Comparison of ENCODE assay signal across 28 cellular contexts in genomic region chr21:28761709-28762356, GRCh38.
DNase-seq lines count a peak whose midpoint lies in the region; ATAC-seq and TF ChIP-seq lines count a peak whose summit lies in the region.
"Had no signal": no experiment of that assay in that cellular context is flagged by ENCODE, and none has a peak within 500 bp of the region (broad histone marks: within the 10 kb centered on the region; RNA-seq: fewer than 3 reads in every experiment).

No MANE protein-coding gene starts in this region.

- H3K4me1 ChIP-seq in GM23338 (ENCODE audit: insufficient read depth) (peaks cover 10% of the 10 kb centered on the region), thoracic aorta (ENCODE audit: control insufficient read depth in 1 of 2, low read depth in 2 of 2) (peaks cover 9 to 47% of the 10 kb centered on the region in 2 donors)

- peaks cover 14% of the 10 kb centered on the region for H3K9me3 Mint-ChIP-seq in GM23338
- H3K9me3 Mint-ChIP-seq in stimulated activated effector memory CD8-positive, alpha-beta T cell treated with anti-CD3 and anti-CD28 coated beads, Interleukin-12 subunit alpha, Interleukin-12 subunit beta, amount 100 ng/mL, for 72 hours: peaks cover 6% of the 10 kb centered on the region
- H3K9me3 Mint-ChIP-seq: type B pancreatic cell had no signal

- H3K79me2 ChIP-seq in GM23338 (replicated peaks; ENCODE audit: insufficient read depth): no peaks in the 10 kb centered on the region

- no peaks in the 10 kb centered on the region for H3F3A ChIP-seq in GM23338 (replicated peaks; ENCODE audit: low read depth)

- H3K9me2 ChIP-seq in GM23338 (ENCODE audit: insufficient read depth): peaks cover 7% of the 10 kb centered on the region

- no peaks in the 10 kb centered on the region for H4K20me1 ChIP-seq in GM23338 (replicated peaks; ENCODE audit: insufficient read depth)

- ATAC-seq in GM23338 (no peak), thoracic aorta (ENCODE audit: insufficient number of reproducible peaks, low FRiP score, low read depth) (no peak), GM19467 (IDR thresholded peaks at IDR 0.05; ENCODE audit: unreplicated experiment) (no peak), HG02981 (IDR thresholded peaks at IDR 0.05; ENCODE audit: unreplicated experiment) (no peak)
- no peak for ATAC-seq in stimulated activated effector memory CD8-positive, alpha-beta T cell treated with anti-CD3 and anti-CD28 coated beads, Interleukin-12 subunit alpha, Interleukin-12 subunit beta, amount 100 ng/mL, for 72 hours
- ATAC-seq: gastrocnemius medialis; GM12878; left ventricle myocardium superior; naive thymus-derived CD8-positive, alpha-beta T cell had no signal

- no peak overlapping the region for H3K4me2 ChIP-seq in GM23338

- peaks cover 6% of the 10 kb centered on the region; the same call in 2 of the 3 replicates for H3K4me1 Mint-ChIP-seq in GM23338
- peaks cover 12% of the 10 kb centered on the region for H3K4me1 Mint-ChIP-seq in stimulated activated effector memory CD8-positive, alpha-beta T cell treated with anti-CD3 and anti-CD28 coated beads, Interleukin-12 subunit alpha, Interleukin-12 subunit beta, amount 100 ng/mL, for 72 hours
- H3K4me1 Mint-ChIP-seq: naive thymus-derived CD8-positive, alpha-beta T cell had no signal

- H3K36me3 ChIP-seq in GM23338 (ENCODE audit: insufficient read depth) (no peaks in the 10 kb centered on the region), thoracic aorta (no peaks in the 10 kb centered on the region)
- H3K36me3 ChIP-seq: gastrocnemius medialis had no signal

- H2AFZ ChIP-seq in GM23338: peak overlapping the region; percentile 44; the same call in 1 of the 2 replicates

- no peaks in the 10 kb centered on the region for H3K9me3 ChIP-seq in thoracic aorta
- H3K9me3 ChIP-seq: gastrocnemius medialis had no signal

- H3K36me3 Mint-ChIP-seq in GM23338 (ENCODE audit: low read depth): peaks cover 11% of the 10 kb centered on the region; the same call in 2 of the 3 replicates
- peaks cover 4% of the 10 kb centered on the region for H3K36me3 Mint-ChIP-seq in stimulated activated effector memory CD8-positive, alpha-beta T cell treated with anti-CD3 and anti-CD28 coated beads, Interleukin-12 subunit alpha, Interleukin-12 subunit beta, amount 100 ng/mL, for 72 hours
- H3K36me3 Mint-ChIP-seq: type B pancreatic cell had no signal

- TF ChIP-seq CTCF in GM23338 (conservative IDR thresholded peaks at IDR 0.05; ENCODE audit: low read depth in 2 of 2): no peak
- TF ChIP-seq CTCF in thoracic aorta (IDR thresholded peaks at IDR 0.05): no peak

- H3K27me3 Mint-ChIP-seq in GM23338 (ENCODE audit: insufficient read depth, low read depth, poor library complexity): peaks cover 2% of the 10 kb centered on the region
- H3K27me3 Mint-ChIP-seq: naive thymus-derived CD8-positive, alpha-beta T cell; type B pancreatic cell had no signal

- no peak overlapping the region for H3K4me3 Mint-ChIP-seq in GM23338
- H3K4me3 Mint-ChIP-seq in stimulated activated effector memory CD8-positive, alpha-beta T cell treated with anti-CD3 and anti-CD28 coated beads, Interleukin-12 subunit alpha, Interleukin-12 subunit beta, amount 100 ng/mL, for 72 hours: no peak overlapping the region
- H3K4me3 Mint-ChIP-seq: mesothelial cell of epicardium; naive thymus-derived CD8-positive, alpha-beta T cell; T-helper 2 cell treated with Interferon-gamma antibody and Interleukin-4, amounts not matched to agents 5 μg/mL and 100 μg/mL, for 36 hours; type B pancreatic cell had no signal

- H3K27me3 ChIP-seq in GM23338 (ENCODE audit: insufficient read depth) (no peaks in the 10 kb centered on the region), thoracic aorta (replicated peaks; ENCODE audit: insufficient read depth) (no peaks in the 10 kb centered on the region)
- H3K27me3 ChIP-seq: gastrocnemius medialis had no signal

- DNase-seq in GM23338 (ENCODE audit: low spot score) (no peak), astrocyte of the hippocampus (ENCODE audit: low read depth, low spot score) (peak; percentile 56), iris pigment epithelial cell (ENCODE audit: low read depth) (peak; percentile 62), thoracic aorta (ENCODE audit: low spot score) (no peak)
- DNase-seq in stimulated activated effector memory CD8-positive, alpha-beta T cell treated with anti-CD3 and anti-CD28 coated beads, Interleukin-12 subunit alpha, Interleukin-12 subunit beta, amount 100 ng/mL, for 72 hours (ENCODE audit: low spot score in 2 of 2): no peak
- DNase-seq: activated CD4-positive, alpha-beta T cell treated with anti-CD3 and anti-CD28 coated beads for 4 hours; activated effector memory CD4-positive, alpha-beta T cell treated with Interleukin-2 at 50 U/mL for 16 hours; Calu3; DND-41; effector memory CD4-positive, alpha-beta T cell; gastrocnemius medialis; HCEC 1CT; Karpas-422; left ventricle myocardium superior; naive thymus-derived CD8-positive, alpha-beta T cell; NCI-H1436 treated with DMSO at 0.1 percent for 48 hours; NCI-H2107; NCI-H446 treated with DMSO at 0.1 percent for 48 hours; occipital lobe; small intestine; stimulated activated CD4-positive, alpha-beta T cell treated with anti-CD3 and anti-CD28 coated beads, Interleukin-1b, Interleukin-23, amount 100 ng/mL, for 48 hours had no signal

- no peak overlapping the region for H3K27ac Mint-ChIP-seq in GM23338
- no peak overlapping the region for H3K27ac Mint-ChIP-seq in stimulated activated effector memory CD8-positive, alpha-beta T cell treated with anti-CD3 and anti-CD28 coated beads, Interleukin-12 subunit alpha, Interleukin-12 subunit beta, amount 100 ng/mL, for 72 hours
- H3K27ac Mint-ChIP-seq: mesothelial cell of epicardium; naive thymus-derived CD8-positive, alpha-beta T cell; T-helper 2 cell treated with Interferon-gamma antibody and Interleukin-4, amounts not matched to agents 5 μg/mL and 100 μg/mL, for 36 hours; type B pancreatic cell had no signal

- H3K27ac ChIP-seq in GM23338 (ENCODE audit: low read depth) (no peak overlapping the region), thoracic aorta (peak overlapping the region; percentile 36 to 45)
- H3K27ac ChIP-seq: gastrocnemius medialis, HL-60 had no signal

- H3K4me3 ChIP-seq in GM23338 (no peak overlapping the region), thoracic aorta (no peak overlapping the region)
- H3K4me3 ChIP-seq: gastrocnemius medialis, GM12878 had no signal

TF ChIP-seq in GM23338, 12 proteins besides CTCF, POLR2A, EP300 and RAD21 (continues in another document):
- no peak for TF ChIP-seq STAT1 (IDR thresholded peaks at IDR 0.05; ENCODE audit: unreplicated experiment)
- no peak for TF ChIP-seq POLR2AphosphoS5 (IDR thresholded peaks at IDR 0.05; ENCODE audit: low read depth)
- TF ChIP-seq, protein P1, sequence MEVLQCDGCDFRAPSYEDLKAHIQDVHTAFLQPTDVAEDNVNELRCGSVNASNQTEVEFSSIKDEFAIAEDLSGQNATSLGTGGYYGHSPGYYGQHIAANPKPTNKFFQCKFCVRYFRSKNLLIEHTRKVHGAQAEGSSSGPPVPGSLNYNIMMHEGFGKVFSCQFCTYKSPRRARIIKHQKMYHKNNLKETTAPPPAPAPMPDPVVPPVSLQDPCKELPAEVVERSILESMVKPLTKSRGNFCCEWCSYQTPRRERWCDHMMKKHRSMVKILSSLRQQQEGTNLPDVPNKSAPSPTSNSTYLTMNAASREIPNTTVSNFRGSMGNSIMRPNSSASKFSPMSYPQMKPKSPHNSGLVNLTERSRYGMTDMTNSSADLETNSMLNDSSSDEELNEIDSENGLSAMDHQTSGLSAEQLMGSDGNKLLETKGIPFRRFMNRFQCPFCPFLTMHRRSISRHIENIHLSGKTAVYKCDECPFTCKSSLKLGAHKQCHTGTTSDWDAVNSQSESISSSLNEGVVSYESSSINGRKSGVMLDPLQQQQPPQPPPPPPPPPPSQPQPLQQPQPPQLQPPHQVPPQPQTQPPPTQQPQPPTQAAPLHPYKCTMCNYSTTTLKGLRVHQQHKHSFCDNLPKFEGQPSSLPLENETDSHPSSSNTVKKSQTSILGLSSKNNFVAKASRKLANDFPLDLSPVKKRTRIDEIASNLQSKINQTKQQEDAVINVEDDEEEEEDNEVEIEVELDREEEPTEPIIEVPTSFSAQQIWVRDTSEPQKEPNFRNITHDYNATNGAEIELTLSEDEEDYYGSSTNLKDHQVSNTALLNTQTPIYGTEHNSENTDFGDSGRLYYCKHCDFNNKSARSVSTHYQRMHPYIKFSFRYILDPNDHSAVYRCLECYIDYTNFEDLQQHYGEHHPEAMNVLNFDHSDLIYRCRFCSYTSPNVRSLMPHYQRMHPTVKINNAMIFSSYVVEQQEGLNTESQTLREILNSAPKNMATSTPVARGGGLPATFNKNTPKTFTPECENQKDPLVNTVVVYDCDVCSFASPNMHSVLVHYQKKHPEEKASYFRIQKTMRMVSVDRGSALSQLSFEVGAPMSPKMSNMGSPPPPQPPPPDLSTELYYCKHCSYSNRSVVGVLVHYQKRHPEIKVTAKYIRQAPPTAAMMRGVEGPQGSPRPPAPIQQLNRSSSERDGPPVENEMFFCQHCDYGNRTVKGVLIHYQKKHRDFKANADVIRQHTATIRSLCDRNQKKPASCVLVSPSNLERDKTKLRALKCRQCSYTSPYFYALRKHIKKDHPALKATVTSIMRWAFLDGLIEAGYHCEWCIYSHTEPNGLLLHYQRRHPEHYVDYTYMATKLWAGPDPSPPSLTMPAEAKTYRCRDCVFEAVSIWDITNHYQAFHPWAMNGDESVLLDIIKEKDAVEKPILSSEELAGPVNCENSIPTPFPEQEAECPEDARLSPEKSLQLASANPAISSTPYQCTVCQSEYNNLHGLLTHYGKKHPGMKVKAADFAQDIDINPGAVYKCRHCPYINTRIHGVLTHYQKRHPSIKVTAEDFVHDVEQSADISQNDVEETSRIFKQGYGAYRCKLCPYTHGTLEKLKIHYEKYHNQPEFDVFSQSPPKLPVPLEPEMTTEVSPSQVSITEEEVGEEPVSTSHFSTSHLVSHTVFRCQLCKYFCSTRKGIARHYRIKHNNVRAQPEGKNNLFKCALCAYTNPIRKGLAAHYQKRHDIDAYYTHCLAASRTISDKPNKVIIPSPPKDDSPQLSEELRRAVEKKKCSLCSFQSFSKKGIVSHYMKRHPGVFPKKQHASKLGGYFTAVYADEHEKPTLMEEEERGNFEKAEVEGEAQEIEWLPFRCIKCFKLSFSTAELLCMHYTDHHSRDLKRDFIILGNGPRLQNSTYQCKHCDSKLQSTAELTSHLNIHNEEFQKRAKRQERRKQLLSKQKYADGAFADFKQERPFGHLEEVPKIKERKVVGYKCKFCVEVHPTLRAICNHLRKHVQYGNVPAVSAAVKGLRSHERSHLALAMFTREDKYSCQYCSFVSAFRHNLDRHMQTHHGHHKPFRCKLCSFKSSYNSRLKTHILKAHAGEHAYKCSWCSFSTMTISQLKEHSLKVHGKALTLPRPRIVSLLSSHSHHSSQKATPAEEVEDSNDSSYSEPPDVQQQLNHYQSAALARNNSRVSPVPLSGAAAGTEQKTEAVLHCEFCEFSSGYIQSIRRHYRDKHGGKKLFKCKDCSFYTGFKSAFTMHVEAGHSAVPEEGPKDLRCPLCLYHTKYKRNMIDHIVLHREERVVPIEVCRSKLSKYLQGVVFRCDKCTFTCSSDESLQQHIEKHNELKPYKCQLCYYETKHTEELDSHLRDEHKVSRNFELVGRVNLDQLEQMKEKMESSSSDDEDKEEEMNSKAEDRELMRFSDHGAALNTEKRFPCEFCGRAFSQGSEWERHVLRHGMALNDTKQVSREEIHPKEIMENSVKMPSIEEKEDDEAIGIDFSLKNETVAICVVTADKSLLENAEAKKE (CRISPR knock-in tag; IDR thresholded peaks at IDR 0.05): no peak
- no peak for TF ChIP-seq ZNF114 (CRISPR knock-in tag; IDR thresholded peaks at IDR 0.05)

Comparison
In these comparisons a context has a peak if more than half of its experiments do, and no peak if none do; other contexts are left out.
1. DNase-seq: peak in astrocyte of the hippocampus (single experiment) and iris pigment epithelial cell (single experiment); none in GM23338 (single experiment), thoracic aorta (single experiment) and stimulated activated effector memory CD8-positive, alpha-beta T cell treated with anti-CD3 and anti-CD28 coated beads, Interleukin-12 subunit alpha, Interleukin-12 subunit beta, amount 100 ng/mL, for 72 hours (0 of 2).